12 cellular contexts compared by ENCODE assay signal in the genomic region with DNA sequence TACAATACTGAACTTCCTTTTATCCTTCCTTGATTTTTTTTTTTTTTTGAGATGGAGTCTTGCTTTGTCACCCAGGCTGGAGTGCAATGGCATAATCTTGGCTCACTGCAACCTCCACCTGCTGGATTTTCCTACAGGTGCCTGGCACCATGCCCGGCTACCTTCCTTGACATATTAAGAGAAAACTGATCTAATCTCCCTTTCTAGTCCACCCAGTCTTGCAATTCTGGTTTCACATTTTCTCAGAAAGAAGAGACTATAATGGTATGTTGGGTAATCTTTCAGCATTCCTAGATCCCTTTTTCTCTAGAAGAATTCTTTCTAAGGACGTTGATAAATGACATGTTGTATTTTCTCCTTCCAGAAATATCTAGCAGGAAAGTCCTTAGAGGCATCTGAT. TPM values are rescaled to one million over a fixed set of nuclear protein-coding genes. Genes with fewer than 3 reads are reported as not detected.
DNase-seq lines count a peak whose midpoint lies in the region; ATAC-seq and TF ChIP-seq lines count a peak whose summit lies in the region.
"Had no signal": no experiment of that assay in that cellular context is flagged by ENCODE, and none has a peak within 500 bp of the region (broad histone marks: within the 10 kb centered on the region; RNA-seq: fewer than 3 reads in every experiment).

No MANE protein-coding gene starts in this region.

- no peak overlapping the region for H3K4me3 Mint-ChIP-seq in activated naive CD4-positive, alpha-beta T cell treated with anti-CD3 and anti-CD28 coated beads, Interleukin-2, amount 10 ng/mL, durations not matched to agents 7 days and 5 days
- H3K4me3 Mint-ChIP-seq in effector memory CD8-positive, alpha-beta T cell, result no peak overlapping the region
- no peak overlapping the region for H3K4me3 Mint-ChIP-seq in stimulated activated naive B cell treated with anti-CD40 and anti-IgM and Interleukin-4, amounts not matched to agents 10 μg/mL and 1 μg/mL and 100 μg/mL, for 72 hours
- no peak overlapping the region for H3K4me3 Mint-ChIP-seq in natural killer cell

- TF ChIP-seq CTCF in thyroid gland (IDR thresholded peaks at IDR 0.05) (no peak), natural killer cell (IDR thresholded peaks at IDR 0.05) (no peak)

- H3K4me3 ChIP-seq in thyroid gland (replicated peaks in 1 of 3), result no peak overlapping the region
- H3K4me3 ChIP-seq: adrenal gland, uterus had no signal

- no peak for DNase-seq in activated naive CD4-positive, alpha-beta T cell treated with anti-CD3 and anti-CD28 coated beads, Interleukin-2, amount 10 ng/mL, durations not matched to agents 7 days and 5 days
- DNase-seq in activated naive CD4-positive, alpha-beta T cell treated with Interleukin-2 at 50 U/mL for 16 hours, result no peak
- DNase-seq in NCI-H2196 (lab: John Stamatoyannopoulos, UW; ENCODE audit: unreplicated experiment) (peak; percentile 49), thyroid gland (peak; percentile 83 to 85), natural killer cell (no peak)
- no peak for DNase-seq in effector memory CD8-positive, alpha-beta T cell
- DNase-seq in stimulated activated naive B cell treated with anti-CD40 and anti-IgM and Interleukin-4, amounts not matched to agents 10 μg/mL and 1 μg/mL and 100 μg/mL, for 72 hours, result no peak
- DNase-seq: NCI-H446, posterior cingulate gyrus, uterus had no signal

- intact Hi-C loops in thyroid gland (cut with DNase I), result no loop called here
- intact Hi-C loops in natural killer cell (cut with micrococcal nuclease), result no loop called here

- no peaks in the 10 kb centered on the region for H3K36me3 ChIP-seq in thyroid gland
- H3K36me3 ChIP-seq: adrenal gland, uterus had no signal

- no peaks in the 10 kb centered on the region for H3K9me3 ChIP-seq in thyroid gland
- H3K9me3 ChIP-seq: adrenal gland, uterus had no signal

- no peak for TF ChIP-seq POLR2A in thyroid gland (IDR thresholded peaks at IDR 0.05)

- ATAC-seq in effector memory CD8-positive, alpha-beta T cell (replicated peaks), result no peak
- ATAC-seq in stimulated activated naive B cell treated with anti-CD40 and anti-IgM and Interleukin-4, amounts not matched to agents 10 μg/mL and 1 μg/mL and 100 μg/mL, for 72 hours (replicated peaks), result no peak
- ATAC-seq in GM18909 (IDR thresholded peaks at IDR 0.05; ENCODE audit: poor library complexity, unreplicated experiment) (no peak), natural killer cell (no peak)

- peaks cover 0 to 21% of the 10 kb centered on the region in 2 donors for H3K4me1 ChIP-seq in thyroid gland
- H3K4me1 ChIP-seq: uterus had no signal

- peak overlapping the region; percentile 26 for H3K27ac Mint-ChIP-seq in activated naive CD4-positive, alpha-beta T cell treated with anti-CD3 and anti-CD28 coated beads, Interleukin-2, amount 10 ng/mL, durations not matched to agents 7 days and 5 days
- H3K27ac Mint-ChIP-seq in effector memory CD8-positive, alpha-beta T cell, result peak overlapping the region; percentile 94 to 95
- no peak overlapping the region for H3K27ac Mint-ChIP-seq in stimulated activated naive B cell treated with anti-CD40 and anti-IgM and Interleukin-4, amounts not matched to agents 10 μg/mL and 1 μg/mL and 100 μg/mL, for 72 hours
- H3K27ac Mint-ChIP-seq in natural killer cell, result peak overlapping the region in 1 of 2 donors; percentile 96

- peaks cover 61% of the 10 kb centered on the region for H3K4me1 Mint-ChIP-seq in activated naive CD4-positive, alpha-beta T cell treated with anti-CD3 and anti-CD28 coated beads, Interleukin-2, amount 10 ng/mL, durations not matched to agents 7 days and 5 days
- H3K4me1 Mint-ChIP-seq in effector memory CD8-positive, alpha-beta T cell (ENCODE audit: low read depth in 2 of 2), result peaks cover 26 to 45% of the 10 kb centered on the region in 2 donors
- peaks cover 19 to 51% of the 10 kb centered on the region in 2 donors for H3K4me1 Mint-ChIP-seq in stimulated activated naive B cell treated with anti-CD40 and anti-IgM and Interleukin-4, amounts not matched to agents 10 μg/mL and 1 μg/mL and 100 μg/mL, for 72 hours
- H3K4me1 Mint-ChIP-seq in natural killer cell, result peaks cover 20 to 22% of the 10 kb centered on the region in 2 donors

- peaks cover 17% of the 10 kb centered on the region for H3K36me3 Mint-ChIP-seq in activated naive CD4-positive, alpha-beta T cell treated with anti-CD3 and anti-CD28 coated beads, Interleukin-2, amount 10 ng/mL, durations not matched to agents 7 days and 5 days
- peaks cover 7% of the 10 kb centered on the region for H3K36me3 Mint-ChIP-seq in effector memory CD8-positive, alpha-beta T cell (ENCODE audit: insufficient read depth)
- peaks cover 4 to 5% of the 10 kb centered on the region in 2 donors for H3K36me3 Mint-ChIP-seq in stimulated activated naive B cell treated with anti-CD40 and anti-IgM and Interleukin-4, amounts not matched to agents 10 μg/mL and 1 μg/mL and 100 μg/mL, for 72 hours
- H3K36me3 Mint-ChIP-seq in natural killer cell, result no peaks in the 10 kb centered on the region

- no peaks in the 10 kb centered on the region for H3K9me3 Mint-ChIP-seq in activated naive CD4-positive, alpha-beta T cell treated with anti-CD3 and anti-CD28 coated beads, Interleukin-2, amount 10 ng/mL, durations not matched to agents 7 days and 5 days
- H3K9me3 Mint-ChIP-seq in effector memory CD8-positive, alpha-beta T cell, result no peaks in the 10 kb centered on the region
- H3K9me3 Mint-ChIP-seq in stimulated activated naive B cell treated with anti-CD40 and anti-IgM and Interleukin-4, amounts not matched to agents 10 μg/mL and 1 μg/mL and 100 μg/mL, for 72 hours, result no peaks in the 10 kb centered on the region
- no peaks in the 10 kb centered on the region for H3K9me3 Mint-ChIP-seq in natural killer cell

- no peaks in the 10 kb centered on the region for H3K27me3 ChIP-seq in thyroid gland
- H3K27me3 ChIP-seq: adrenal gland, uterus had no signal

- CTCF ChIA-PET in activated naive CD4-positive, alpha-beta T cell treated with anti-CD3 and anti-CD28 coated beads, Interleukin-2, amount 10 ng/mL, durations not matched to agents 7 days and 5 days (lab: Charles Lee), result interaction anchor here (0.8 to 1.3 kb wide), 3 partner anchors 10 to 36 kb away, joined by 3 to 4 read pairs (median 3); a partner anchor contains a TSS

- H3K27me3 Mint-ChIP-seq in activated naive CD4-positive, alpha-beta T cell treated with anti-CD3 and anti-CD28 coated beads, Interleukin-2, amount 10 ng/mL, durations not matched to agents 7 days and 5 days, result no peaks in the 10 kb centered on the region
- H3K27me3 Mint-ChIP-seq in effector memory CD8-positive, alpha-beta T cell, result no peaks in the 10 kb centered on the region
- no peaks in the 10 kb centered on the region for H3K27me3 Mint-ChIP-seq in stimulated activated naive B cell treated with anti-CD40 and anti-IgM and Interleukin-4, amounts not matched to agents 10 μg/mL and 1 μg/mL and 100 μg/mL, for 72 hours
- H3K27me3 Mint-ChIP-seq in natural killer cell (ENCODE audit: low read depth in 2 of 2), result no peaks in the 10 kb centered on the region

- WGBS in thyroid gland, 2 donors, result 26 to 31% methylated on average over 2 of the region's 2 CpGs

- H3K27ac ChIP-seq in thyroid gland, result peak overlapping the region in 1 of 3 donors; percentile 58
- H3K27ac ChIP-seq: adrenal gland, uterus had no signal

RNA-seq across cellular contexts. Expression of a gene that starts 10.3 kb away (rescaled TPM):
- total RNA-seq in thyroid gland (1,000 to 10,000 TPM in 1 of 4 donors, 100 to 1,000 TPM in 3; 641 to 1,030 (median 860) TPM), natural killer cell (100 to 1,000 TPM; 577 to 684 (median 633) TPM)

Comparison
In these comparisons a context has a peak if more than half of its experiments do, and no peak if none do; other contexts are left out.
1. DNase-seq: peak in NCI-H2196 (single experiment) and thyroid gland (2 of 2); none in activated naive CD4-positive, alpha-beta T cell treated with anti-CD3 and anti-CD28 coated beads, Interleukin-2, amount 10 ng/mL, durations not matched to agents 7 days and 5 days (single experiment), activated naive CD4-positive, alpha-beta T cell treated with Interleukin-2 at 50 U/mL for 16 hours (single experiment), effector memory CD8-positive, alpha-beta T cell (0 of 3), stimulated activated naive B cell treated with anti-CD40 and anti-IgM and Interleukin-4, amounts not matched to agents 10 μg/mL and 1 μg/mL and 100 μg/mL, for 72 hours (single experiment) and natural killer cell (single experiment).